Comparison of ENCODE assay signal across 16 cellular contexts in genomic region chr1:150094734-150095133, GRCh38. TPM values are rescaled to one million over a fixed set of nuclear protein-coding genes. Genes with fewer than 3 reads are reported as not detected.
DNase-seq lines count a peak whose midpoint lies in the region; ATAC-seq and TF ChIP-seq lines count a peak whose summit lies in the region.
"Had no signal": no experiment of that assay in that cellular context is flagged by ENCODE, and none has a peak within 500 bp of the region (broad histone marks: within the 10 kb centered on the region; RNA-seq: fewer than 3 reads in every experiment).

No MANE protein-coding gene starts in this region.

- intact Hi-C loops in ascending aorta (cut with DNase I) (loop anchor here (5.0 kb wide), 2 partner anchors 38 to 53 kb away; partner anchors contain the start of gene PLEKHO1), tibial artery (cut with DNase I; ENCODE audit: low total_unique reads) (loop anchor here (10.0 kb wide), 1 partner anchor 50 kb away; the partner anchor contains the start of gene PLEKHO1)

- H3K4me3 Mint-ChIP-seq in activated T-cell treated with anti-CD3 and anti-CD28 coated beads, Interleukin-2, amount 50 U/mL, for 72 hours = no peak overlapping the region
- H3K4me3 Mint-ChIP-seq in stimulated activated memory B cell treated with anti-CD40 and anti-IgM and Interleukin-4, amounts not matched to agents 10 μg/mL and 1 μg/mL and 100 μg/mL, for 72 hours = no peak overlapping the region

- H3K27ac ChIP-seq in KOPT-K1 (ENCODE audit: low read depth, low read length, poor library complexity, severe bottlenecking) = peak overlapping the region; percentile 38
- peak overlapping the region; percentile 9 to 20 for H3K27ac ChIP-seq in ascending aorta
- H3K27ac ChIP-seq in tibial artery = peak overlapping the region; percentile 65 to 78
- H3K27ac ChIP-seq: C4-2B, GM23248 had no signal

- peak overlapping the region; percentile 13 for H3K27ac Mint-ChIP-seq in activated T-cell treated with anti-CD3 and anti-CD28 coated beads, Interleukin-2, amount 50 U/mL, for 72 hours
- no peak overlapping the region for H3K27ac Mint-ChIP-seq in stimulated activated memory B cell treated with anti-CD40 and anti-IgM and Interleukin-4, amounts not matched to agents 10 μg/mL and 1 μg/mL and 100 μg/mL, for 72 hours
- H3K27ac Mint-ChIP-seq: IgD-negative memory B cell had no signal

- no peak for DNase-seq in activated T-cell treated with anti-CD3 and anti-CD28 coated beads, Interleukin-2, amount 50 U/mL, for 72 hours
- DNase-seq in activated T-cell treated with anti-CD3 and anti-CD28 coated beads for 4 hours (no peak), ascending aorta (ENCODE audit: low spot score in 2 of 2) (no peak), tibial artery (no peak)
- no peak for DNase-seq in activated CD8-positive, alpha-beta memory T cell treated with anti-CD3 and anti-CD28 coated beads, Interleukin-2, amount 50 U/mL, for 48 hours
- DNase-seq: BE2C; Caco-2; CD8-positive, alpha-beta memory T cell; DMS79; GM23248 had no signal

- no peaks in the 10 kb centered on the region for H3K27me3 Mint-ChIP-seq in activated T-cell treated with anti-CD3 and anti-CD28 coated beads, Interleukin-2, amount 50 U/mL, for 72 hours (ENCODE audit: low read depth)
- H3K27me3 Mint-ChIP-seq in stimulated activated memory B cell treated with anti-CD40 and anti-IgM and Interleukin-4, amounts not matched to agents 10 μg/mL and 1 μg/mL and 100 μg/mL, for 72 hours = no peaks in the 10 kb centered on the region
- H3K27me3 Mint-ChIP-seq: CD8-positive, alpha-beta memory T cell; IgD-negative memory B cell had no signal

- H3K36me3 ChIP-seq in KOPT-K1 (ENCODE audit: insufficient read depth, low read length) = peaks cover 59% of the 10 kb centered on the region
- H3K36me3 ChIP-seq in ascending aorta = peaks cover 7 to 18% of the 10 kb centered on the region in 2 donors
- peaks cover 32 to 49% (median 38%) of the 10 kb centered on the region in 3 donors for H3K36me3 ChIP-seq in tibial artery

- H3K4me3 ChIP-seq in ascending aorta = no peak overlapping the region
- no peak overlapping the region for H3K4me3 ChIP-seq in tibial artery
- H3K4me3 ChIP-seq: GM12878, GM23248 had no signal

- no peaks in the 10 kb centered on the region for H3K27me3 ChIP-seq in ascending aorta
- H3K27me3 ChIP-seq in tibial artery = no peaks in the 10 kb centered on the region
- H3K27me3 ChIP-seq: BE2C had no signal

- no peak for ATAC-seq in activated T-cell treated with anti-CD3 and anti-CD28 coated beads, Interleukin-2, amount 50 U/mL, for 72 hours (replicated peaks in 1 of 2)
- ATAC-seq in stimulated activated memory B cell treated with anti-CD40 and anti-IgM and Interleukin-4, amounts not matched to agents 10 μg/mL and 1 μg/mL and 100 μg/mL, for 72 hours = no peak
- ATAC-seq: GM12878, HCT116 had no signal

- TF ChIP-seq CTCF in ascending aorta (IDR thresholded peaks at IDR 0.05) (no peak), tibial artery (IDR thresholded peaks at IDR 0.05) (no peak)

- H3K4me1 Mint-ChIP-seq in activated T-cell treated with anti-CD3 and anti-CD28 coated beads, Interleukin-2, amount 50 U/mL, for 72 hours (ENCODE audit: low read depth) = peaks cover 4% of the 10 kb centered on the region
- H3K4me1 Mint-ChIP-seq in stimulated activated memory B cell treated with anti-CD40 and anti-IgM and Interleukin-4, amounts not matched to agents 10 μg/mL and 1 μg/mL and 100 μg/mL, for 72 hours = peaks cover 13% of the 10 kb centered on the region

- H3K9me3 Mint-ChIP-seq in activated T-cell treated with anti-CD3 and anti-CD28 coated beads, Interleukin-2, amount 50 U/mL, for 72 hours = no peaks in the 10 kb centered on the region
- no peaks in the 10 kb centered on the region for H3K9me3 Mint-ChIP-seq in stimulated activated memory B cell treated with anti-CD40 and anti-IgM and Interleukin-4, amounts not matched to agents 10 μg/mL and 1 μg/mL and 100 μg/mL, for 72 hours
- H3K9me3 Mint-ChIP-seq: CD8-positive, alpha-beta memory T cell; IgD-negative memory B cell had no signal

- peaks cover 0 to 3% of the 10 kb centered on the region in 2 donors for H3K36me3 Mint-ChIP-seq in activated T-cell treated with anti-CD3 and anti-CD28 coated beads, Interleukin-2, amount 50 U/mL, for 72 hours (ENCODE audit: insufficient read depth in 2 of 2)
- H3K36me3 Mint-ChIP-seq in stimulated activated memory B cell treated with anti-CD40 and anti-IgM and Interleukin-4, amounts not matched to agents 10 μg/mL and 1 μg/mL and 100 μg/mL, for 72 hours = peaks cover 8% of the 10 kb centered on the region

- H3K9me3 ChIP-seq in KOPT-K1 (ENCODE audit: insufficient read depth, low read length, poor library complexity, severe bottlenecking) (no peaks in the 10 kb centered on the region), ascending aorta (no peaks in the 10 kb centered on the region), tibial artery (no peaks in the 10 kb centered on the region)
- H3K9me3 ChIP-seq: BE2C, Caco-2 had no signal

- H3K4me1 ChIP-seq in ascending aorta (peaks cover 0 to 10% of the 10 kb centered on the region in 2 donors), tibial artery (peaks cover 0 to 24% (median 6%) of the 10 kb centered on the region in 4 donors)
- H3K4me1 ChIP-seq: BE2C, Caco-2 had no signal

RNA-seq across cellular contexts. Expression of gene VPS45, which starts 27.2 kb away (rescaled TPM):
- 10 to 100 TPM; 32.4 to 35.4 TPM for total RNA-seq in activated T-cell treated with anti-CD3 and anti-CD28 coated beads, Interleukin-2, amount 50 U/mL, for 72 hours
- 11.3 TPM for total RNA-seq in ascending aorta

RNA-seq across cellular contexts. Expression of gene PLEKHO1, which starts 55.0 kb away (rescaled TPM):
- 10 to 100 TPM; 21.9 to 42.7 TPM for total RNA-seq in activated T-cell treated with anti-CD3 and anti-CD28 coated beads, Interleukin-2, amount 50 U/mL, for 72 hours
- 88.9 TPM for total RNA-seq in ascending aorta

Comparison
In these comparisons a context has a peak if more than half of its experiments do, and no peak if none do; other contexts are left out.
1. H3K27ac ChIP-seq: peak in every context shown above with its lines; median percentile 72 in tibial artery; 38 in KOPT-K1; 14 in ascending aorta.